19 cellular contexts compared by ENCODE assay signal in genomic region chr13:32932376-32932775, GRCh38.
"Had no signal": no experiment of that assay in that cellular context is flagged by ENCODE, and none has a peak within 500 bp of the region (broad histone marks: within the 10 kb centered on the region; RNA-seq: fewer than 3 reads in every experiment).

No MANE protein-coding gene starts in this region.

- H3K36me3 ChIP-seq: gastrocnemius medialis, left lung, prostate gland, right atrium auricular region, spleen, thoracic aorta, tibial nerve, upper lobe of left lung had no signal

- H3K4me3 ChIP-seq: coronary artery, gastrocnemius medialis, left lung, prostate gland, right atrium auricular region, spleen, thoracic aorta, tibial nerve, upper lobe of left lung had no signal

- ATAC-seq: effector memory CD8-positive, alpha-beta T cell; gastrocnemius medialis; left cardiac atrium; left lung; naive thymus-derived CD4-positive, alpha-beta T cell; sciatic nerve; stimulated activated naive B cell treated with anti-CD40 and anti-IgM and Interleukin-4, amounts not matched to agents 10 μg/mL and 1 μg/mL and 100 μg/mL, for 72 hours had no signal

- DNase-seq: dermis blood vessel endothelial cell; effector memory CD8-positive, alpha-beta T cell; gastrocnemius medialis; head of caudate nucleus; left cardiac atrium; left lung; mesenchymal stem cell; naive thymus-derived CD4-positive, alpha-beta T cell; nephron progenitor cell; nucleus accumbens; spleen; stimulated activated naive B cell treated with anti-CD40 and anti-IgM and Interleukin-4, amounts not matched to agents 10 μg/mL and 1 μg/mL and 100 μg/mL, for 72 hours; upper lobe of left lung had no signal

- H3K4me1 ChIP-seq: gastrocnemius medialis, left lung, prostate gland, right atrium auricular region, spleen, tibial nerve, upper lobe of left lung had no signal

- H3K9me3 ChIP-seq: prostate gland, thoracic aorta had no signal

- H3K27ac ChIP-seq: coronary artery, gastrocnemius medialis, left lung, prostate gland, right atrium auricular region, spleen, thoracic aorta, tibial nerve, upper lobe of left lung had no signal

- H3K27me3 ChIP-seq: gastrocnemius medialis, left lung, right atrium auricular region, spleen, tibial nerve, upper lobe of left lung had no signal
